ENCODE assay signal across 8 cellular contexts in genomic region chr1:202806845-202807366, GRCh38. TPM values are rescaled to one million over a fixed set of nuclear protein-coding genes. Genes with fewer than 3 reads are reported as not detected.
A peak's percentile ranks its signal among the peaks of the same experiment; 100 is the strongest.
DNase-seq lines count a peak whose midpoint lies in the region; ATAC-seq and TF ChIP-seq lines count a peak whose summit lies in the region.

No MANE protein-coding gene starts in this region.

- H3K9ac ChIP-seq in mammary epithelial cell (ENCODE audit: insufficient read depth, low read length) = peak overlapping the region; percentile 75

- intact Hi-C loops in mammary epithelial cell (cut with micrococcal nuclease) = loop anchor here (5.0 to 10.0 kb wide), 2 partner anchors 40 to 958 kb away; partner anchors contain the start of gene LAX1

- 0% methylated on average over 6 of the region's 44 CpGs for WGBS in mammary epithelial cell (ENCODE audit: low coverage, missing lambda C conversion rate)

- H3K79me2 ChIP-seq in mammary epithelial cell (ENCODE audit: insufficient read depth, low read length) = peaks cover 64% of the 10 kb centered on the region

- CTCF ChIA-PET in mammary epithelial cell (lab: Charles Lee; ENCODE audit: low non-redundant PET) = no interaction called here

- H3K4me3 ChIP-seq in RWPE2 (ENCODE audit: severe bottlenecking) (peak overlapping the region; percentile 72), mammary epithelial cell (replicated peaks in 1 of 3; ENCODE audit: insufficient read depth in 1 of 3, low read depth in 2 of 3, low read length in 3 of 3) (peak overlapping the region; percentile 73 to 96 (median 96)), kidney epithelial cell (ENCODE audit: low read depth, low read length) (peak overlapping the region; percentile 96)

- BruUV-seq in mammary epithelial cell (replicated peaks; lab: Mats Ljungman, UMichigan) = no TSS peak

- H3K36me3 ChIP-seq in RWPE2 (ENCODE audit: low read depth) (no peaks in the 10 kb centered on the region; the same call in 1 of the 2 replicates), mammary epithelial cell (ENCODE audit: insufficient read depth, low read length) (no peaks in the 10 kb centered on the region), kidney epithelial cell (ENCODE audit: control insufficient read depth, insufficient read depth, low read length) (no peaks in the 10 kb centered on the region)

- peak; percentile 15 for ATAC-seq in RWPE2 (ENCODE audit: low read depth)
- no peak for ATAC-seq in HG02678 (IDR thresholded peaks at IDR 0.05; ENCODE audit: unreplicated experiment)
- no peak for ATAC-seq in GM18519 (IDR thresholded peaks at IDR 0.05; ENCODE audit: low FRiP score, unreplicated experiment)

- DNase-seq in NCI-H82 (lab: John Stamatoyannopoulos, UW) (peak; percentile 64), NCI-H82 treated with DMSO at 0.1 percent for 48 hours (lab: John Stamatoyannopoulos, UW; ENCODE audit: unreplicated experiment) (no peak), RWPE2 (ENCODE audit: low spot score) (no peak), mammary epithelial cell (peak; percentile 26), kidney epithelial cell (ENCODE audit: low read depth) (no peak)
- DNase-seq in stimulated activated CD4-positive, alpha-beta T cell treated with anti-CD3 and anti-CD28 coated beads, Interleukin-2, amount 100 ng/mL, for 48 hours = peak; percentile 13 to 20

- peak overlapping the region; percentile 80 for H3K4me2 ChIP-seq in mammary epithelial cell (ENCODE audit: insufficient read depth, low read depth, low read length)

- H3K4me1 ChIP-seq in RWPE2 (ENCODE audit: insufficient read depth, poor library complexity, severe bottlenecking) (peaks cover 36% of the 10 kb centered on the region), mammary epithelial cell (ENCODE audit: insufficient read depth, low read length) (peaks cover 40% of the 10 kb centered on the region)

- TF ChIP-seq CTCF in RWPE2 (IDR thresholded peaks at IDR 0.05; ENCODE audit: poor library complexity, severe bottlenecking) (no peak), mammary epithelial cell (conservative IDR thresholded peaks at IDR 0.05 in 1 of 2, IDR thresholded peaks at IDR 0.05 in 1 of 2; ENCODE audit: extremely low read depth in 1 of 2, insufficient read depth in 1 of 2, low read depth in 1 of 2, low read length in 2 of 2) (no peak), kidney epithelial cell (IDR thresholded peaks at IDR 0.05; ENCODE audit: insufficient read depth, low read length, poor library complexity, severe bottlenecking) (no peak)

- H3K27me3 ChIP-seq in RWPE2 (ENCODE audit: insufficient read depth, poor library complexity, severe bottlenecking) = no peaks in the 10 kb centered on the region
- H3K27me3 ChIP-seq in mammary epithelial cell (ENCODE audit: insufficient read depth, low read length) = no peaks in the 10 kb centered on the region
- H3K27me3 ChIP-seq in kidney epithelial cell (ENCODE audit: control insufficient read depth, insufficient read depth, low read length) = no peaks in the 10 kb centered on the region

- no peaks in the 10 kb centered on the region for H3K9me3 ChIP-seq in RWPE2 (ENCODE audit: severe bottlenecking)
- no peaks in the 10 kb centered on the region for H3K9me3 ChIP-seq in mammary epithelial cell (replicated peaks; ENCODE audit: insufficient read depth, low read length)

- dilution Hi-C loops in mammary epithelial cell (cut with HindIII; ENCODE audit: low sequenced_read_pairs) = no loop called here

- in situ Hi-C loops in mammary epithelial cell (cut with MboI; ENCODE audit: low sequenced_read_pairs in 2 of 2) = loop anchor here in 1 of 2 donors (25.0 kb wide), 1 partner anchor 95 kb away; the partner anchor contains the start of gene SYT2

- H3K27ac ChIP-seq in RWPE2 (ENCODE audit: poor library complexity, severe bottlenecking) (peak overlapping the region; percentile 80), mammary epithelial cell (ENCODE audit: insufficient read depth, low read depth, low read length) (peak overlapping the region; percentile 61)

- peak overlapping the region; percentile 80 for H2AFZ ChIP-seq in mammary epithelial cell (ENCODE audit: low read depth, low read length)

- H4K20me1 ChIP-seq in mammary epithelial cell (ENCODE audit: insufficient read depth, low read length) = no peaks in the 10 kb centered on the region

RNA-seq across cellular contexts. Expression of gene KDM5B, which starts 1.3 kb away (rescaled TPM):
- total RNA-seq in mammary epithelial cell = 100 to 1,000 TPM in 1 of 2 donors, 10 to 100 TPM in 1; 88.9 to 104 TPM
- 36.7 TPM for polyA plus RNA-seq in mammary epithelial cell
- polyA minus RNA-seq in mammary epithelial cell = 103 TPM
- 66.5 and 70.7 TPM in 2 replicates for total RNA-seq in kidney epithelial cell

RNA-seq across cellular contexts. Expression of gene PCAT6, which starts 3.8 kb away (rescaled TPM):
- total RNA-seq in mammary epithelial cell (1 to 10 TPM in 1 of 2 donors, under 1 TPM in 1; 0.17 to 5.6 TPM), kidney epithelial cell (0.48 TPM in 1 of 2 replicates, not detected in the other)
- 2.4 TPM for polyA plus RNA-seq in mammary epithelial cell
- 1.4 TPM for polyA minus RNA-seq in mammary epithelial cell

Comparison
In these comparisons a context has a peak if more than half of its experiments do, and no peak if none do; other contexts are left out.
1. DNase-seq: peak in NCI-H82 (single experiment), mammary epithelial cell (single experiment) and stimulated activated CD4-positive, alpha-beta T cell treated with anti-CD3 and anti-CD28 coated beads, Interleukin-2, amount 100 ng/mL, for 48 hours (2 of 2); none in NCI-H82 treated with DMSO at 0.1 percent for 48 hours (single experiment), RWPE2 (single experiment) and kidney epithelial cell (single experiment).
2. Peak in every context shown above with its lines, with median percentiles within 50 percentile points of each other: H3K4me3 ChIP-seq.